ENCODE assay signal across 17 cellular contexts in the genomic region with DNA sequence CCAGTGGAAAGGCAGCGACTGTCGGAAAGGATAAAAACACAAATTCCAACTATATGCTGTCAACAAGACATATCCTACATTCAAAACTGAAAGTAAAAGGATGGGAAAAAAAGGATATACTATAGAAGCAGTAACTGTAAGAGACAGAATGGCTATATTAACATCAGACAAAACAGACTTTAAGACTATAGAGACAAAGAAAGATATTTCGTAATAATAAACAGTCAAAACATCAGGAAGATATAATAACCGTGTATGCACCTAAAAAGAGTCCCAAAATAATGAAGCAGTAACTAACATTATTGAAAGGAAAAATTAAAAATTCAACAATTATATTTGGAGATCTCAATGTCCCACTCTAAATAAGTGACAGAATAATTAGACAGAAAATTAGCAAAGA. TPM values are rescaled to one million over a fixed set of nuclear protein-coding genes. Genes with fewer than 3 reads are reported as not detected.
DNase-seq lines count a peak whose midpoint lies in the region; ATAC-seq, FAIRE-seq and TF ChIP-seq lines count a peak whose summit lies in the region.
"Had no signal": no experiment of that assay in that cellular context is flagged by ENCODE, and none has a peak within 500 bp of the region (broad histone marks: within the 10 kb centered on the region; RNA-seq: fewer than 3 reads in every experiment).

No MANE protein-coding gene starts in this region.

- H3K9me2 ChIP-seq in OCI-LY7 (ENCODE audit: insufficient read depth, low read length): no peaks in the 10 kb centered on the region

- DNase-seq in HepG2 (ENCODE audit: low spot score) (no peak), right lobe of liver (no peak), kidney (no peak), right atrium auricular region (ENCODE audit: low spot score) (no peak), OCI-LY7 (ENCODE audit: low spot score) (no peak)
- no peak for DNase-seq in T-helper 2 cell treated with Interferon-gamma antibody and Interleukin-4, amounts not matched to agents 5 μg/mL and 100 μg/mL, for 36 hours (ENCODE audit: low spot score)
- DNase-seq: C1 segment of cervical spinal cord; Calu3; CD4-positive, alpha-beta T cell; DMS 273 treated with DMSO at 0.1 percent for 48 hours; GOT3; HCEC 1CT; HFFc6 had no signal

- no peak for TF ChIP-seq RAD21 in HepG2 (CRISPR knock-in tag; IDR thresholded peaks at IDR 0.05)

- no peak overlapping the region for H2AFZ ChIP-seq in HepG2 (ENCODE audit: low read length)
- H2AFZ ChIP-seq in OCI-LY7 (ENCODE audit: low read length): no peak overlapping the region

- intact Hi-C loops in HepG2 (cut with micrococcal nuclease; ENCODE audit: unreplicated experiment) (no loop called here), right lobe of liver (cut with DNase I) (no loop called here), kidney (cut with DNase I) (no loop called here), OCI-LY7 (cut with micrococcal nuclease; ENCODE audit: unreplicated experiment) (no loop called here)

- H4K20me1 ChIP-seq in HepG2 (ENCODE audit: insufficient read depth, low read length): no peaks in the 10 kb centered on the region
- peaks cover 4% of the 10 kb centered on the region; the same call in 1 of the 2 replicates for H4K20me1 ChIP-seq in OCI-LY7 (ENCODE audit: insufficient read depth, low read length)

- TF ChIP-seq CTCF in HepG2 (CRISPR knock-in tag; IDR thresholded peaks at IDR 0.05) (no peak), right lobe of liver (IDR thresholded peaks at IDR 0.05) (no peak), kidney (IDR thresholded peaks at IDR 0.05; ENCODE audit: borderline replicate concordance, extremely low read depth, insufficient read depth) (no peak), right atrium auricular region (IDR thresholded peaks at IDR 0.05) (no peak), OCI-LY7 (conservative IDR thresholded peaks at IDR 0.05; ENCODE audit: low read length) (no peak)

- CTCF ChIA-PET in HepG2 (lab: Yijun Ruan, JAX; ENCODE audit: low intra/inter-chr PET ratio, low total read pairs): no interaction called here
- CTCF ChIA-PET in OCI-LY7 (lab: Charles Lee; ENCODE audit: unreplicated experiment): no interaction called here

- 74% methylated on average over 4 of the region's 4 CpGs for WGBS in HepG2 (ENCODE audit: low lambda C conversion rate)
- WGBS in right lobe of liver (ENCODE audit: insufficient coverage, low coverage, low lambda C conversion rate, missing lambda C conversion rate): 72% methylated on average over 4 of the region's 4 CpGs

- H3K9me3 Mint-ChIP-seq in T-helper 2 cell treated with Interferon-gamma antibody and Interleukin-4, amounts not matched to agents 5 μg/mL and 100 μg/mL, for 36 hours: peaks cover 13% of the 10 kb centered on the region
- H3K9me3 Mint-ChIP-seq: HFFc6 had no signal

- H3K27me3 ChIP-seq in HepG2 (ENCODE audit: control insufficient read depth in 1 of 2, insufficient read depth in 2 of 2, low read length in 2 of 2) (no peaks in the 10 kb centered on the region), right lobe of liver (no peaks in the 10 kb centered on the region), right atrium auricular region (no peaks in the 10 kb centered on the region)

- no peak overlapping the region for H3K4me3 ChIP-seq in HepG2 (replicated peaks in 1 of 3; ENCODE audit: insufficient read depth in 1 of 3, low read depth in 2 of 3, low read length in 3 of 3)
- no peak overlapping the region for H3K4me3 ChIP-seq in right lobe of liver
- no peak overlapping the region for H3K4me3 ChIP-seq in kidney (ENCODE audit: low read length in 2 of 2)
- H3K4me3 ChIP-seq in right atrium auricular region: no peak overlapping the region
- no peak overlapping the region for H3K4me3 ChIP-seq in OCI-LY7 (ENCODE audit: low read depth, low read length, poor library complexity, severe bottlenecking)
- H3K4me3 ChIP-seq: GM12878 had no signal

- H3K9me3 ChIP-seq in HepG2 (ENCODE audit: low read length): no peaks in the 10 kb centered on the region
- H3K9me3 ChIP-seq in right lobe of liver: no peaks in the 10 kb centered on the region
- H3K9me3 ChIP-seq in kidney (ENCODE audit: control insufficient read depth in 1 of 2, low read length in 2 of 2): no peaks in the 10 kb centered on the region
- H3K9me3 ChIP-seq in right atrium auricular region: peaks cover 0 to 9% of the 10 kb centered on the region in 2 donors
- H3K9me3 ChIP-seq in OCI-LY7 (ENCODE audit: low read length): peaks cover 4% of the 10 kb centered on the region; the same call in 1 of the 2 replicates

- TF ChIP-seq EP300 in HepG2 (IDR thresholded peaks at IDR 0.05; ENCODE audit: low read depth in 2 of 2, low read length in 2 of 2) (no peak), HepG2 (CRISPR knock-in tag; IDR thresholded peaks at IDR 0.05; ENCODE audit: borderline replicate concordance) (no peak)

- FAIRE-seq in HepG2 (lab: Jason Lieb, UNC) (no peak), TTC549 (lab: Jason Lieb, UNC) (peak; percentile 9), kidney (lab: Jason Lieb, UNC) (peak; percentile 6)
- FAIRE-seq: GM12878, GM18507 had no signal

- H3K27ac ChIP-seq in HepG2 (ENCODE audit: extremely low read length, insufficient read depth, low read length) (no peak overlapping the region), right lobe of liver (no peak overlapping the region), kidney (ENCODE audit: low read depth in 2 of 2, low read length in 2 of 2) (no peak overlapping the region), right atrium auricular region (no peak overlapping the region), OCI-LY7 (ENCODE audit: low read depth, low read length, poor library complexity, severe bottlenecking) (no peak overlapping the region)

- no peak for TF ChIP-seq POLR2A in HepG2 (IDR thresholded peaks at IDR 0.05; ENCODE audit: insufficient read depth in 1 of 2, low read depth in 2 of 2, low read length in 2 of 2)
- no peak for TF ChIP-seq POLR2A in right lobe of liver (IDR thresholded peaks at IDR 0.05)

- no peak overlapping the region for H3K4me3 Mint-ChIP-seq in T-helper 2 cell treated with Interferon-gamma antibody and Interleukin-4, amounts not matched to agents 5 μg/mL and 100 μg/mL, for 36 hours
- H3K4me3 Mint-ChIP-seq: B cell; CD4-positive, alpha-beta T cell; HFFc6 had no signal

- in situ Hi-C loops in HepG2 (cut with HindIII; ENCODE audit: extremely low pct_ligation_motif_present, low pct_unique_long_range_greater_than_20kb): no loop called here

- H3K27me3 Mint-ChIP-seq in T-helper 2 cell treated with Interferon-gamma antibody and Interleukin-4, amounts not matched to agents 5 μg/mL and 100 μg/mL, for 36 hours (ENCODE audit: low read depth): no peaks in the 10 kb centered on the region
- H3K27me3 Mint-ChIP-seq: B cell; CD4-positive, alpha-beta T cell had no signal

- POLR2A ChIA-PET in HepG2 (lab: Yijun Ruan, JAX) (no interaction called here), OCI-LY7 (lab: Charles Lee) (no interaction called here)

- H3K27ac Mint-ChIP-seq in T-helper 2 cell treated with Interferon-gamma antibody and Interleukin-4, amounts not matched to agents 5 μg/mL and 100 μg/mL, for 36 hours: no peak overlapping the region
- H3K27ac Mint-ChIP-seq: B cell; CD4-positive, alpha-beta T cell; HFFc6 had no signal

- H3K79me2 ChIP-seq in HepG2 (ENCODE audit: insufficient read depth, low read length) (peaks cover 20% of the 10 kb centered on the region), OCI-LY7 (ENCODE audit: insufficient read depth, low read depth, low read length) (peaks cover 32% of the 10 kb centered on the region; the same call in 1 of the 2 replicates)

- H3K4me2 ChIP-seq in HepG2 (ENCODE audit: low read depth, low read length) (no peak overlapping the region), OCI-LY7 (ENCODE audit: low read length) (no peak overlapping the region)

- ATAC-seq in HepG2: no peak
- ATAC-seq in right lobe of liver: no peak
- ATAC-seq: GM12878 had no signal

- H3K36me3 ChIP-seq in HepG2 (replicated peaks in 1 of 2; ENCODE audit: control insufficient read depth in 1 of 2, insufficient read depth in 2 of 2, low read length in 2 of 2) (peaks cover 0 to 18% of the 10 kb centered on the region in 2 experiments; a peak in 3 of 5 replicates), right lobe of liver (peaks cover 0 to 5% (median 2%) of the 10 kb centered on the region in 4 donors), kidney (ENCODE audit: control insufficient read depth in 1 of 2, insufficient read depth in 2 of 2, low read length in 2 of 2) (no peaks in the 10 kb centered on the region), right atrium auricular region (no peaks in the 10 kb centered on the region), OCI-LY7 (ENCODE audit: insufficient read depth, low read length) (peaks cover 61% of the 10 kb centered on the region)

- H3K9ac ChIP-seq in HepG2 (ENCODE audit: insufficient read depth, low read depth, low read length) (no peak overlapping the region), kidney (ENCODE audit: low read length in 2 of 2) (no peak overlapping the region)

- peaks cover 48% of the 10 kb centered on the region for H3K36me3 Mint-ChIP-seq in T-helper 2 cell treated with Interferon-gamma antibody and Interleukin-4, amounts not matched to agents 5 μg/mL and 100 μg/mL, for 36 hours (ENCODE audit: low read depth)

- H3K4me1 ChIP-seq in HepG2 (ENCODE audit: insufficient read depth, low read length) (no peaks in the 10 kb centered on the region), right lobe of liver (no peaks in the 10 kb centered on the region), kidney (ENCODE audit: control insufficient read depth in 1 of 2, insufficient read depth in 1 of 2, low read depth in 1 of 2, low read length in 2 of 2) (peaks cover 2 to 7% of the 10 kb centered on the region in 2 donors), right atrium auricular region (peaks cover 0 to 10% of the 10 kb centered on the region in 2 donors), OCI-LY7 (ENCODE audit: insufficient read depth, low read length, poor library complexity, severe bottlenecking) (no peaks in the 10 kb centered on the region)

- peaks cover 3% of the 10 kb centered on the region for H3K4me1 Mint-ChIP-seq in T-helper 2 cell treated with Interferon-gamma antibody and Interleukin-4, amounts not matched to agents 5 μg/mL and 100 μg/mL, for 36 hours (ENCODE audit: low read depth)

- BruUV-seq in HepG2 (replicated peaks; lab: Mats Ljungman, UMichigan) (no TSS peak), OCI-LY7 (replicated peaks; lab: Mats Ljungman, UMichigan) (no TSS peak)

RNA-seq across cellular contexts. Expression of gene ZNF148, which starts 48.2 kb away (rescaled TPM):
- total RNA-seq in HepG2 (2016; rRNA removed; fragmentation: Illumina TruSeq; extraction: Trizol) (33.9 and 36.1 TPM in 2 replicates), right lobe of liver (10 to 100 TPM; 14.3 to 22.6 (median 20.4) TPM), kidney (74.4 TPM), right atrium auricular region (10 to 100 TPM; 21.3 to 24.3 TPM), OCI-LY7 (2022) (35.4 and 42.1 TPM in 2 replicates)
- 162 and 189 TPM in 2 replicates for total RNA-seq in HepG2 (2016; cell fraction: cytosol; rRNA removed; fragmentation: Illumina TruSeq; extraction: Trizol; ENCODE audit: low read depth)
- total RNA-seq in HepG2 (2016; cell fraction: insoluble cytoplasmic fraction; rRNA removed; fragmentation: Illumina TruSeq; extraction: Trizol): 30.8 and 31.4 TPM in 2 replicates
- total RNA-seq in HepG2 (2016; cell fraction: membrane; rRNA removed; fragmentation: Illumina TruSeq; extraction: Trizol): 58.8 and 62.0 TPM in 2 replicates
- 23.0 and 30.4 TPM in 2 replicates for total RNA-seq in HepG2 (2016; cell fraction: nucleus; rRNA removed; fragmentation: Illumina TruSeq; extraction: Trizol)
- polyA plus RNA-seq in HepG2 (2011; rRNA removed) (8.2 and 10.6 TPM in 2 replicates), kidney (ENCODE audit: insufficient read depth, low read depth, low replicate concordance) (5.4 TPM)
- 4.0 and 6.0 TPM in 2 replicates for polyA plus RNA-seq in HepG2 (2011; cell fraction: cytosol; rRNA removed)
- 5.9 TPM in 2 replicates for polyA plus RNA-seq in HepG2 (2011; cell fraction: nucleus; rRNA removed)
- polyA plus RNA-seq in HepG2 (2012): 7.7 and 10.0 TPM in 2 replicates
- polyA plus RNA-seq in HepG2 (2016; cell fraction: cytosol; fragmentation: Illumina TruSeq; extraction: Trizol; ENCODE audit: low read depth): 0.40 and 0.43 TPM in 2 replicates
- polyA plus RNA-seq in HepG2 (2016; cell fraction: insoluble cytoplasmic fraction; fragmentation: Illumina TruSeq; extraction: Trizol; ENCODE audit: low read depth): 11.5 and 14.1 TPM in 2 replicates
- polyA plus RNA-seq in HepG2 (2016; cell fraction: membrane; fragmentation: Illumina TruSeq; extraction: Trizol; ENCODE audit: low read depth): 1.4 and 1.5 TPM in 2 replicates
- polyA plus RNA-seq in HepG2 (2016; cell fraction: nucleus; fragmentation: Illumina TruSeq; extraction: Trizol; ENCODE audit: insufficient read depth, low read depth): 10.4 and 11.0 TPM in 2 replicates
- polyA minus RNA-seq in HepG2 (2011; rRNA and poly(A)+ RNA removed; ENCODE audit: low replicate concordance): 14.6 and 32.0 TPM in 2 replicates
- 25.8 and 28.3 TPM in 2 replicates for polyA minus RNA-seq in HepG2 (2011; cell fraction: cytosol; rRNA and poly(A)+ RNA removed)
- polyA minus RNA-seq in HepG2 (2011; cell fraction: nucleus; rRNA and poly(A)+ RNA removed): 52.4 and 54.6 TPM in 2 replicates
- 19.8 and 20.9 TPM in 2 replicates for total RNA-seq in OCI-LY7 (2014; rRNA removed; shearing (Covaris generic))
